ENCODE assay signal across 35 cellular contexts in the genomic region with DNA sequence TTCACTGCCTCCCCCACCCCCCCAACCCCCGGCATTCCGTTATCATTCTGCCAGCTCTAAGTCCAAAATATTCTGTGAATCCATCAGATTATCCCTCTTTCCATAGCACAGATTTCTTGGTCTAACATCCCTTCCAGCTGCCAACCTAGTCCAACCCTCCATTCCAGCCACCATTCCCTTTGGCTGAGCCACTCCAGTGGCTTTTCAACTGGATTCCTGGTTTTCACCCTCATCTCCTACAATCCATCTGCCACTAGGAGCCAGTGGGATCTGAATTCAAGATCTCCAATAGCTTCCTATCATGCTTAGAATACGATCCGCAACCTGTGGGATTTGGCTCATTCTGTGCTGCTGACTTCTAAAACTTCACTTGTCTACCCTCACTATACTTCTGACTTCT. TPM values are rescaled to one million over a fixed set of nuclear protein-coding genes. Genes with fewer than 3 reads are reported as not detected.
"Had no signal": no experiment of that assay in that cellular context is flagged by ENCODE, and none has a peak within 500 bp of the region (broad histone marks: within the 10 kb centered on the region; RNA-seq: fewer than 3 reads in every experiment).

No MANE protein-coding gene starts in this region.

- H3K4me3 Mint-ChIP-seq: activated CD4-positive, alpha-beta T cell treated with anti-CD3 and anti-CD28 coated beads for 36 hours; activated naive CD8-positive, alpha-beta T cell; activated T-cell treated with anti-CD3 and anti-CD28 coated beads, Interleukin-2, amount 50 U/mL, for 4 hours; nephron progenitor cell; stimulated activated memory B cell treated with anti-CD40 and anti-IgM and Interleukin-4, amounts not matched to agents 10 μg/mL and 1 μg/mL and 100 μg/mL, for 72 hours; stimulated activated naive CD8-positive, alpha-beta T cell treated with anti-CD3 and anti-CD28 coated beads, Interleukin-15, amount 100 ng/mL, for 72 hours; T-helper 2 cell treated with Interferon-gamma antibody and Interleukin-4, amounts not matched to agents 5 μg/mL and 100 μg/mL, for 36 hours had no signal

- H3K9me3 Mint-ChIP-seq: activated T-cell treated with anti-CD3 and anti-CD28 coated beads, Interleukin-2, amount 50 U/mL, for 4 hours; activated T-helper 2 cell treated with anti-CD3 and anti-CD28 coated beads, Interferon-gamma antibody, Interleukin-2, Interleukin-4, amounts not matched to agents 10 μg/mL and 5 μg/mL and 100 μg/mL, durations not matched to agents 14 hours and 24 hours and 36 hours; effector memory CD8-positive, alpha-beta T cell; nephron progenitor cell; stimulated activated naive CD8-positive, alpha-beta T cell treated with anti-CD3 and anti-CD28 coated beads, Interleukin-15, amount 100 ng/mL, for 72 hours; T-helper 2 cell treated with Interferon-gamma antibody and Interleukin-4, amounts not matched to agents 5 μg/mL and 100 μg/mL, for 36 hours had no signal

- H3K36me3 Mint-ChIP-seq: activated naive CD8-positive, alpha-beta T cell; stimulated activated memory B cell treated with anti-CD40 and anti-IgM and Interleukin-4, amounts not matched to agents 10 μg/mL and 1 μg/mL and 100 μg/mL, for 72 hours had no signal

- H3K27ac ChIP-seq: brain microvascular endothelial cell, gastroesophageal sphincter, hepatocyte, left ventricle myocardium inferior, parathyroid adenoma, right atrium auricular region, upper lobe of right lung had no signal

- H3K4me3 ChIP-seq: gastroesophageal sphincter, hepatocyte, left ventricle myocardium inferior, lung, right atrium auricular region, smooth muscle cell, upper lobe of right lung had no signal

- H3K4me1 ChIP-seq: parathyroid adenoma, upper lobe of right lung had no signal

- H3K4me1 Mint-ChIP-seq: activated CD4-positive, alpha-beta T cell treated with anti-CD3 and anti-CD28 coated beads for 36 hours; nephron progenitor cell; stimulated activated memory B cell treated with anti-CD40 and anti-IgM and Interleukin-4, amounts not matched to agents 10 μg/mL and 1 μg/mL and 100 μg/mL, for 72 hours; stimulated activated naive CD8-positive, alpha-beta T cell treated with anti-CD3 and anti-CD28 coated beads, Interleukin-15, amount 100 ng/mL, for 72 hours had no signal

- H3K9me3 ChIP-seq: gastroesophageal sphincter, left ventricle myocardium inferior, right atrium auricular region, upper lobe of right lung had no signal

- H3K36me3 ChIP-seq: brain microvascular endothelial cell, gastroesophageal sphincter, left ventricle myocardium inferior, right atrium auricular region, upper lobe of right lung had no signal

- H3K27ac Mint-ChIP-seq: activated CD4-positive, alpha-beta T cell treated with anti-CD3 and anti-CD28 coated beads for 36 hours; activated naive CD8-positive, alpha-beta T cell; activated T-helper 2 cell treated with anti-CD3 and anti-CD28 coated beads, Interferon-gamma antibody, Interleukin-2, Interleukin-4, amounts not matched to agents 10 μg/mL and 5 μg/mL and 100 μg/mL, durations not matched to agents 14 hours and 24 hours and 36 hours; effector memory CD8-positive, alpha-beta T cell; nephron progenitor cell; stimulated activated memory B cell treated with anti-CD40 and anti-IgM and Interleukin-4, amounts not matched to agents 10 μg/mL and 1 μg/mL and 100 μg/mL, for 72 hours; stimulated activated naive CD8-positive, alpha-beta T cell treated with anti-CD3 and anti-CD28 coated beads, Interleukin-15, amount 100 ng/mL, for 72 hours; T-helper 2 cell treated with Interferon-gamma antibody and Interleukin-4, amounts not matched to agents 5 μg/mL and 100 μg/mL, for 36 hours had no signal

- H3K79me2 ChIP-seq: hepatocyte, parathyroid adenoma had no signal

- H2AFZ ChIP-seq: hepatocyte, parathyroid adenoma had no signal

- FAIRE-seq: endothelial cell of umbilical vein had no signal

- H3K4me2 ChIP-seq: hepatocyte, smooth muscle cell had no signal

- ATAC-seq: activated CD4-positive, alpha-beta T cell treated with anti-CD3 and anti-CD28 coated beads for 36 hours; activated T-cell treated with anti-CD3 and anti-CD28 coated beads, Interleukin-2, amount 50 U/mL, for 4 hours; effector memory CD8-positive, alpha-beta T cell; gastroesophageal sphincter; stimulated activated memory B cell treated with anti-CD40 and anti-IgM and Interleukin-4, amounts not matched to agents 10 μg/mL and 1 μg/mL and 100 μg/mL, for 72 hours; stimulated activated naive CD8-positive, alpha-beta T cell treated with anti-CD3 and anti-CD28 coated beads, Interleukin-15, amount 100 ng/mL, for 72 hours; upper lobe of right lung had no signal

- H3K9ac ChIP-seq: parathyroid adenoma had no signal

- DNase-seq: activated CD4-positive, alpha-beta T cell treated with anti-CD3 and anti-CD28 coated beads for 36 hours; activated CD4-positive, alpha-beta T cell treated with anti-CD3 and anti-CD28 coated beads, Interleukin-2, amount 50 U/mL, for 48 hours; activated CD4-positive, CD25-positive, alpha-beta regulatory T cell; activated CD8-positive, alpha-beta memory T cell treated with anti-CD3 and anti-CD28 coated beads for 24 hours; activated T-cell treated with anti-CD3 and anti-CD28 coated beads, Interleukin-2, amount 50 U/mL, for 4 hours; aorta; brain microvascular endothelial cell; caudate nucleus; cortex of kidney; effector memory CD8-positive, alpha-beta T cell; islet precursor cell; left ventricle myocardium inferior; mesendoderm; nephron progenitor cell; nucleus accumbens; stimulated activated CD4-positive, alpha-beta T cell treated with anti-CD3 and anti-CD28 coated beads, Interleukin-1b, Interleukin-23, amount 100 ng/mL, for 48 hours; stimulated activated CD4-positive, alpha-beta T cell treated with anti-CD3 and anti-CD28 coated beads, Interleukin-4, amount 100 ng/mL, for 4 hours; stimulated activated CD8-positive, alpha-beta memory T cell treated with anti-CD3 and anti-CD28 coated beads, Interleukin-4, amount 100 ng/mL, for 48 hours; stimulated activated naive CD8-positive, alpha-beta T cell treated with anti-CD3 and anti-CD28 coated beads, Interleukin-15, amount 100 ng/mL, for 72 hours; substantia nigra; upper lobe of right lung had no signal

- H3K27me3 ChIP-seq: brain microvascular endothelial cell, hepatocyte, right atrium auricular region, upper lobe of right lung had no signal

RNA-seq across cellular contexts. Expression of a gene that starts 1.2 kb away (rescaled TPM):
- total RNA-seq: activated CD4-positive, alpha-beta T cell treated with anti-CD3 and anti-CD28 coated beads for 36 hours; activated T-cell treated with anti-CD3 and anti-CD28 coated beads, Interleukin-2, amount 50 U/mL, for 4 hours; activated T-helper 2 cell treated with anti-CD3 and anti-CD28 coated beads, Interferon-gamma antibody, Interleukin-2, Interleukin-4, amounts not matched to agents 10 μg/mL and 5 μg/mL and 100 μg/mL, durations not matched to agents 14 hours and 24 hours and 36 hours; fibroblast of lung; fibroblast of villous mesenchyme; gastroesophageal sphincter; mucosa of gallbladder; smooth muscle cell; upper lobe of right lung had no signal
- polyA plus RNA-seq: smooth muscle cell had no signal

RNA-seq across cellular contexts. Expression of a gene that starts 59.0 kb away (rescaled TPM):
- total RNA-seq: endothelial cell of umbilical vein, fibroblast of lung, left ventricle myocardium inferior, right atrium auricular region had no signal
